In genomic region chr2:69018629-69019227, GRCh38 we compare ENCODE assay signal across 22 cellular contexts. TPM values are rescaled to one million over a fixed set of nuclear protein-coding genes. Genes with fewer than 3 reads are reported as not detected.
"Had no signal": no experiment of that assay in that cellular context is flagged by ENCODE, and none has a peak within 500 bp of the region (broad histone marks: within the 10 kb centered on the region; RNA-seq: fewer than 3 reads in every experiment).

No MANE protein-coding gene starts in this region.

- ATAC-seq: activated CD4-positive, CD25-positive, alpha-beta regulatory T cell treated with anti-CD3 and anti-CD28 coated beads, Interleukin-2, amount 50 U/mL, for 24 hours; activated naive CD8-positive, alpha-beta T cell treated with anti-CD3 and anti-CD28 coated beads, Interleukin-2, amount 50 U/mL, for 24 hours; left lobe of liver; sciatic nerve; stimulated activated effector memory CD8-positive, alpha-beta T cell treated with anti-CD3 and anti-CD28 coated beads, Interleukin-12 subunit alpha, Interleukin-12 subunit beta, amount 100 ng/mL, for 72 hours had no signal

- H3K27ac ChIP-seq: hepatocyte, ovary had no signal

- H3K27me3 ChIP-seq: ovary had no signal

- H2AFZ ChIP-seq: hepatocyte had no signal

- H3K4me3 ChIP-seq: hepatocyte, ovary had no signal

- H3K36me3 ChIP-seq: ovary had no signal

- DNase-seq: activated CD4-positive, alpha-beta T cell treated with anti-CD3 and anti-CD28 coated beads, Interleukin-2, amount 50 U/mL, for 4 hours; activated naive CD4-positive, alpha-beta T cell treated with anti-CD3 and anti-CD28 coated beads for 36 hours; activated naive CD8-positive, alpha-beta T cell treated with anti-CD3 and anti-CD28 coated beads, Interleukin-2, amount 50 U/mL, for 24 hours; activated T-cell treated with anti-CD3 and anti-CD28 coated beads for 4 hours; aorta; effector CD8-positive, alpha-beta T cell; islet precursor cell; midbrain; ovary; stimulated activated CD4-positive, alpha-beta T cell treated with anti-CD3 and anti-CD28 coated beads, Interleukin-12 subunit alpha, Interleukin-12 subunit beta, amount 100 ng/mL, for 4 hours; stimulated activated CD4-positive, alpha-beta T cell treated with anti-CD3 and anti-CD28 coated beads, Interleukin-2, amount 100 ng/mL, for 24 hours; T1000 had no signal

- H3K9me3 ChIP-seq: ovary had no signal

RNA-seq across cellular contexts. Expression of gene GKN1, which starts 44.3 kb away (rescaled TPM):
- total RNA-seq: activated naive CD4-positive, alpha-beta T cell treated with anti-CD3 and anti-CD28 coated beads for 36 hours; aorta; left lobe of liver; lung microvascular endothelial cell; myocyte; neural crest cell; ovary; pulmonary artery endothelial cell; sciatic nerve; ureter had no signal
- polyA plus RNA-seq: ovary had no signal
